ENCODE assay signal across 11 cellular contexts in the genomic region with DNA sequence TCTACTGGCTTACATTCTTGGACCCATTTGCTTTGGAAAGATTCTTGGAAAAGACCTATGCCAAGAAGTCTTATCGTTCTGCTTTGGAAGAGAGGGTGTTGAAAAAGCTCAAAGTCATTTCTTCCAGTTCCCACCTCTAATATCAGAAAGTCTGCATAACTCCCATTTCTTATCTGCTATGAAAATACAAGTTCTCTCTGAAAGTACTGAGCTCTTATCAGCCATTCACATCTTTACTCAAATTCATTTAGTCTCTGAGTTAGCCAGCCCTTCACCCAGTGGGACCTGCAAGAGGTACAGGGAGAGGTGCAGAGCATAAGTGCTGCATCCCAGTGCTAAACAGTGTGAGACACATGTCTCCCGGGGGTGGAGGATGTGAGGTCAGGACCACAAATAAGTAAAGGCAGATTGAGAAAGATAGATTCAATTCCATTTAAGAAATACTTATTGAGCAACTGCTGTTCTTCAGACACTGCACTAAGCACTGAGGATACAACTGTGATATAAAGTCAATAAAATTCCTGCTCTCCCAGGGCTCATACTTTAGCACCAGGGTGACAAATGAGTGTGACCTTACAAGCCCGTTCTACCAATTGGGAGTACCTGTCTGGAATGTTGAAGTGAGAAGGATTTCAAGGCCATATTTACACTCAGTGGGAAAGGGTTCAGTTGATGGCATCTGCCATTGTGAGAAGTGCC.
A peak's percentile ranks its signal among the peaks of the same experiment; 100 is the strongest.
DNase-seq lines count a peak whose midpoint lies in the region; ATAC-seq and TF ChIP-seq lines count a peak whose summit lies in the region.
"Had no signal": no experiment of that assay in that cellular context is flagged by ENCODE, and none has a peak within 500 bp of the region (broad histone marks: within the 10 kb centered on the region; RNA-seq: fewer than 3 reads in every experiment).

No MANE protein-coding gene starts in this region.

- ATAC-seq in HG03571 (IDR thresholded peaks at IDR 0.05; ENCODE audit: unreplicated experiment) (no peak), GM21390 (IDR thresholded peaks at IDR 0.05; ENCODE audit: unreplicated experiment) (no peak)

- H3K4me3 ChIP-seq in AG10803 (ENCODE audit: low read length), result no peak overlapping the region

- H3K36me3 Mint-ChIP-seq in nephron (ENCODE audit: low read depth), result peaks cover 28% of the 10 kb centered on the region

- H3K27ac Mint-ChIP-seq in nephron, result peak overlapping the region in 2 of 3 experiments; percentile 30 to 93

- TF ChIP-seq CTCF in AG10803 (conservative IDR thresholded peaks at IDR 0.05; ENCODE audit: low read length), result no peak
- TF ChIP-seq CTCF in nephron (IDR thresholded peaks at IDR 0.05; ENCODE audit: unreplicated experiment in 3 of 3), result no peak
- no peak for TF ChIP-seq CTCF in GM20000 (IDR thresholded peaks at IDR 0.05; ENCODE audit: extremely low read depth, missing control alignments)

- H3K4me1 Mint-ChIP-seq in nephron, result peaks cover 6% of the 10 kb centered on the region

- DNase-seq in AG10803 (ENCODE audit: low read depth), result peak; percentile 71
- DNase-seq in HUDEP-2 (lab: John Stamatoyannopoulos, UW; ENCODE audit: unreplicated experiment in 76 of 76), result peak in 74 of 76 experiments; percentile 38 to 96 (median 70)
- peak; percentile 93 for DNase-seq in amniotic epithelial cell (ENCODE audit: low read depth)
- no peak for DNase-seq in GM20000 (ENCODE audit: low spot score)
- DNase-seq in GOT3 (lab: John Stamatoyannopoulos, UW), result no peak
- DNase-seq: GF-D8, NCI-H187 treated with DMSO at 0.1 percent for 48 hours, posterior cingulate gyrus had no signal

- no peaks in the 10 kb centered on the region for H3K9me3 Mint-ChIP-seq in nephron

- H3K27me3 Mint-ChIP-seq in nephron (ENCODE audit: low read depth), result peaks cover 3% of the 10 kb centered on the region

- no peak overlapping the region for H3K4me3 Mint-ChIP-seq in nephron

Comparison
In these comparisons a context has a peak if more than half of its experiments do, and no peak if none do; other contexts are left out.
1. DNase-seq: peak in AG10803 (single experiment), HUDEP-2 (74 of 76) and amniotic epithelial cell (single experiment); none in GM20000 (single experiment) and GOT3 (single experiment).